Comparison of ENCODE assay signal across 13 cellular contexts in the genomic region with DNA sequence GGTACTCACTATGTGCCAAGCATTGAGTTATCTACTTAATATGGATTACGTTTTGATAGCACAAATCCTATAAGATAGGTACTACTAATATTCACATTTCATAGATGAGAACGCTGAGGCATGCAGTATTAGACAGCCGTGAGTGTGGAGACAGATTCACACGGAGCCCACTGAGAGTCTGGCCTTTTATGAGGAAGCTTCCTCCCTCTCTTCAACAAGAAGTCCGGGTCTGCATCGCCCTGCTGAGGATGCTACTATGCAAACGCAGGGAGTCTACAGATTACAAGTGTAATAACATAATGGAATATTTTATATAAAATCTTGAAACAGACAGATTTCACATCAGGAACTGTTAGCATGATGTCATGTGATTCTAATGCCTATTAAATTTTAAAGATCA.
A peak's percentile ranks its signal among the peaks of the same experiment; 100 is the strongest.
DNase-seq lines count a peak whose midpoint lies in the region; ATAC-seq and TF ChIP-seq lines count a peak whose summit lies in the region.
"Had no signal": no experiment of that assay in that cellular context is flagged by ENCODE, and none has a peak within 500 bp of the region (broad histone marks: within the 10 kb centered on the region; RNA-seq: fewer than 3 reads in every experiment).

No MANE protein-coding gene starts in this region.

- no peak for ATAC-seq in activated CD4-positive, CD25-positive, alpha-beta regulatory T cell treated with anti-CD3 and anti-CD28 coated beads, Interleukin-2, amount 50 U/mL, for 24 hours

- no peaks in the 10 kb centered on the region for H3K9me3 ChIP-seq in HUES6 (ENCODE audit: control insufficient read depth, insufficient read depth, low read depth, low read length)
- no peaks in the 10 kb centered on the region for H3K9me3 ChIP-seq in mesodermal cell (ENCODE audit: control insufficient read depth, low read length)
- H3K9me3 ChIP-seq in subcutaneous abdominal adipose tissue (ENCODE audit: control insufficient read depth in 5 of 5, low read length in 5 of 5) = no peaks in the 10 kb centered on the region
- H3K9me3 ChIP-seq: pancreas had no signal

- DNase-seq in coronary artery (ENCODE audit: low spot score) (no peak), SHP77 (lab: John Stamatoyannopoulos, UW) (no peak), activated gamma-delta T cell treated with Interleukin-2 at 50 U/mL for 16 hours (no peak)
- no peak for DNase-seq in stimulated activated CD8-positive, alpha-beta memory T cell treated with anti-CD3 and anti-CD28 coated beads, Interleukin-4, amount 100 ng/mL, for 48 hours
- DNase-seq: CD4-positive, alpha-beta T cell; GF-D8; NCI-H187 treated with DMSO at 0.1 percent for 48 hours; NCI-H774 had no signal

- H3K27ac ChIP-seq in HUES6 (ENCODE audit: low read depth, low read length) = no peak overlapping the region
- H3K27ac ChIP-seq in coronary artery = no peak overlapping the region
- no peak overlapping the region for H3K27ac ChIP-seq in mesodermal cell (ENCODE audit: low read depth, low read length, severe bottlenecking)
- no peak overlapping the region for H3K27ac ChIP-seq in subcutaneous abdominal adipose tissue (ENCODE audit: low read depth, low read length)
- H3K27ac ChIP-seq: pancreas had no signal

- H3K4me1 ChIP-seq in HUES6 (ENCODE audit: control insufficient read depth, insufficient read depth, low read length) (peaks cover 9% of the 10 kb centered on the region), mesodermal cell (ENCODE audit: control insufficient read depth, insufficient read depth, low read length, poor library complexity, severe bottlenecking) (peaks cover 18% of the 10 kb centered on the region), subcutaneous abdominal adipose tissue (ENCODE audit: control insufficient read depth in 5 of 5, insufficient read depth in 5 of 5, low read length in 5 of 5) (peaks cover 5 to 16% (median 9%) of the 10 kb centered on the region in 5 donors)

- WGBS in mesodermal cell (ENCODE audit: insufficient coverage in 2 of 2), 2 experiments = 85 to 100% methylated on average over 2 to 3 of the region's 7 CpGs

- H3K36me3 ChIP-seq in HUES6 (ENCODE audit: control insufficient read depth, insufficient read depth, low read length) = no peaks in the 10 kb centered on the region
- no peaks in the 10 kb centered on the region for H3K36me3 ChIP-seq in mesodermal cell (ENCODE audit: control insufficient read depth, insufficient read depth, low read length)
- no peaks in the 10 kb centered on the region for H3K36me3 ChIP-seq in subcutaneous abdominal adipose tissue (ENCODE audit: control insufficient read depth in 5 of 5, insufficient read depth in 5 of 5, low read length in 5 of 5)
- H3K36me3 ChIP-seq: pancreas had no signal

- peak overlapping the region; percentile 87; the same call in 1 of the 2 replicates for H3K4me3 ChIP-seq in HUES6 (ENCODE audit: low read depth, low read length)
- H3K4me3 ChIP-seq in coronary artery = peak overlapping the region; percentile 74
- H3K4me3 ChIP-seq in mesodermal cell (ENCODE audit: extremely low read depth, insufficient read depth, low read length, poor library complexity, severe bottlenecking) = peak overlapping the region; percentile 42
- H3K4me3 ChIP-seq in subcutaneous abdominal adipose tissue (ENCODE audit: low read depth in 1 of 5, low read length in 5 of 5) = peak overlapping the region in 4 of 5 donors; percentile 32 to 66 (median 58)

- no peak for TF ChIP-seq CTCF in coronary artery (IDR thresholded peaks at IDR 0.05)

- H3K27me3 ChIP-seq in HUES6 (ENCODE audit: control insufficient read depth, insufficient read depth, low read length) (peaks cover 11% of the 10 kb centered on the region; the same call in 1 of the 2 replicates), subcutaneous abdominal adipose tissue (ENCODE audit: control insufficient read depth in 5 of 5, insufficient read depth in 4 of 5, low read length in 5 of 5) (no peaks in the 10 kb centered on the region)
- H3K27me3 ChIP-seq: pancreas had no signal

- H3K9ac ChIP-seq in HUES6 (ENCODE audit: low read length) (no peak overlapping the region), subcutaneous abdominal adipose tissue (ENCODE audit: low read length in 5 of 5) (peak overlapping the region in 4 of 5 donors; percentile 30 to 79 (median 46))
